Comparison of ENCODE assay signal across 9 cellular contexts in genomic region chr15:76309561-76310330, GRCh38. TPM values are rescaled to one million over a fixed set of nuclear protein-coding genes. Genes with fewer than 3 reads are reported as not detected.
DNase-seq lines count a peak whose midpoint lies in the region; TF ChIP-seq lines count a peak whose summit lies in the region.
"Had no signal": no experiment of that assay in that cellular context is flagged by ENCODE, and none has a peak within 500 bp of the region (broad histone marks: within the 10 kb centered on the region; RNA-seq: fewer than 3 reads in every experiment).

No MANE protein-coding gene starts in this region.

- H3K9me3 ChIP-seq in DOHH2 (ENCODE audit: control insufficient read depth, insufficient read depth, low read length) (no peaks in the 10 kb centered on the region), MM.1S (replicated peaks; ENCODE audit: insufficient read depth, low read length) (no peaks in the 10 kb centered on the region), osteoblast (ENCODE audit: low read depth, low read length) (no peaks in the 10 kb centered on the region)

- H3F3A ChIP-seq in DOHH2 (ENCODE audit: control insufficient read depth, insufficient read depth) (no peaks in the 10 kb centered on the region), MM.1S (ENCODE audit: insufficient read depth, low read length) (no peaks in the 10 kb centered on the region)

- H3K79me2 ChIP-seq in DOHH2 (ENCODE audit: control insufficient read depth, low read length) (peaks cover 65% of the 10 kb centered on the region), MM.1S (ENCODE audit: low read length) (peaks cover 65% of the 10 kb centered on the region), osteoblast (ENCODE audit: insufficient read depth, low read length) (peaks cover 58% of the 10 kb centered on the region)

- H3K27me3 ChIP-seq in DOHH2 (ENCODE audit: control insufficient read depth, low read length) (no peaks in the 10 kb centered on the region), MM.1S (replicated peaks; ENCODE audit: insufficient read depth, low read length) (no peaks in the 10 kb centered on the region), dorsolateral prefrontal cortex (no peaks in the 10 kb centered on the region), osteoblast (ENCODE audit: insufficient read depth, low read length) (no peaks in the 10 kb centered on the region)

- TF ChIP-seq CTCF in DOHH2 (IDR thresholded peaks at IDR 0.05; ENCODE audit: low read depth, low read length, poor library complexity, severe bottlenecking) (no peak), MM.1S (IDR thresholded peaks at IDR 0.05; ENCODE audit: low read length) (no peak), dorsolateral prefrontal cortex (IDR thresholded peaks at IDR 0.05 in 54 of 56, conservative IDR thresholded peaks at IDR 0.05 in 2 of 56; ENCODE audit: low read depth in 1 of 56, partially characterized antibody in 56 of 56) (no peak), osteoblast (IDR thresholded peaks at IDR 0.05; ENCODE audit: extremely low read depth, low read depth, low read length) (no peak)

- peak overlapping the region; percentile 97; the same call in 1 of the 2 replicates for H3K9ac ChIP-seq in MM.1S (ENCODE audit: low read length)

- H3K4me2 ChIP-seq in DOHH2 (ENCODE audit: low read length), result peak overlapping the region; percentile 100
- H3K4me2 ChIP-seq in MM.1S (ENCODE audit: low read depth, low read length), result peak overlapping the region; percentile 79
- peak overlapping the region; percentile 83 for H3K4me2 ChIP-seq in osteoblast (ENCODE audit: insufficient read depth, low read length)

- peaks cover 21% of the 10 kb centered on the region for H3K36me3 ChIP-seq in DOHH2 (ENCODE audit: control insufficient read depth, low read length)
- no peaks in the 10 kb centered on the region for H3K36me3 ChIP-seq in MM.1S (replicated peaks; ENCODE audit: insufficient read depth, low read length)
- no peaks in the 10 kb centered on the region for H3K36me3 ChIP-seq in osteoblast (ENCODE audit: insufficient read depth, low read length)

- no peaks in the 10 kb centered on the region for H3K9me2 ChIP-seq in DOHH2 (replicated peaks; ENCODE audit: control insufficient read depth, low read length)
- no peaks in the 10 kb centered on the region for H3K9me2 ChIP-seq in MM.1S (replicated peaks; ENCODE audit: insufficient read depth, low read length)

- H4K20me1 ChIP-seq in DOHH2 (ENCODE audit: control insufficient read depth, insufficient read depth, low read depth, low read length) (peaks cover 14% of the 10 kb centered on the region), MM.1S (ENCODE audit: insufficient read depth, low read length) (no peaks in the 10 kb centered on the region), osteoblast (ENCODE audit: insufficient read depth, low read length) (peaks cover 33% of the 10 kb centered on the region)

- intact Hi-C loops in dorsolateral prefrontal cortex (cut with DNase I), result no loop called here

- no peak overlapping the region for H3K27ac ChIP-seq in DOHH2 (ENCODE audit: low read depth, low read length)
- no peak overlapping the region for H3K27ac ChIP-seq in MM.1S (ENCODE audit: low read length)
- no peak overlapping the region for H3K27ac ChIP-seq in dorsolateral prefrontal cortex
- no peak overlapping the region for H3K27ac ChIP-seq in osteoblast (ENCODE audit: low read depth, low read length)

- H3K4me3 ChIP-seq in DOHH2 (ENCODE audit: low read length), result peak overlapping the region; percentile 100
- H3K4me3 ChIP-seq in MM.1S (ENCODE audit: low read length), result peak overlapping the region; percentile 97
- peak overlapping the region in 38 of 59 donors; percentile 68 to 99 (median 91) for H3K4me3 ChIP-seq in dorsolateral prefrontal cortex
- H3K4me3 ChIP-seq in osteoblast (ENCODE audit: insufficient read depth, low read length), result peak overlapping the region; percentile 97

- DNase-seq in MM.1S, result no peak
- DNase-seq in dorsolateral prefrontal cortex, result no peak
- no peak for DNase-seq in osteoblast (ENCODE audit: insufficient read length, low spot score, missing footprints)
- DNase-seq in iPS-NIHi11 (ENCODE audit: low spot score), result no peak
- DNase-seq in stimulated activated CD8-positive, alpha-beta memory T cell treated with anti-CD3 and anti-CD28 coated beads, Interleukin-4, amount 100 ng/mL, for 48 hours, result no peak
- DNase-seq in ecto neural progenitor cell (ENCODE audit: low spot score), result no peak
- DNase-seq in SHP77 (lab: John Stamatoyannopoulos, UW), result no peak
- DNase-seq: NCI-H2227 treated with DMSO at 0.1 percent for 48 hours had no signal

- H2AFZ ChIP-seq in MM.1S (ENCODE audit: low read length) (no peak overlapping the region), osteoblast (ENCODE audit: low read length) (no peak overlapping the region)

- H3K4me1 ChIP-seq in DOHH2 (ENCODE audit: control insufficient read depth, low read length) (peaks cover 16% of the 10 kb centered on the region), MM.1S (ENCODE audit: low read length) (no peaks in the 10 kb centered on the region), osteoblast (ENCODE audit: insufficient read depth, low read length) (peaks cover 19% of the 10 kb centered on the region)

RNA-seq across cellular contexts. Expression of gene ETFA, which starts 1.5 kb away (rescaled TPM):
- total RNA-seq in dorsolateral prefrontal cortex, result 100 to 1,000 TPM in 4 of 120 experiments, 10 to 100 TPM in 116; 50.8 to 118 (median 77.6) TPM
- total RNA-seq in osteoblast, result 85.0 and 110 TPM in 2 replicates

RNA-seq across cellular contexts. Expression of gene ISL2, which starts 26.8 kb away (rescaled TPM):
- 1 to 10 TPM in 2 of 120 experiments, under 1 TPM in 35, not detected in 83; 0.29 to 1.3 (median 0.46) TPM for total RNA-seq in dorsolateral prefrontal cortex
- 0.29 and 1.1 TPM in 2 replicates for total RNA-seq in osteoblast
